ENCODE assay signal across 8 cellular contexts in genomic region chr19:48724796-48725753, GRCh38. TPM values are rescaled to one million over a fixed set of nuclear protein-coding genes. Genes with fewer than 3 reads are reported as not detected.
DNase-seq lines count a peak whose midpoint lies in the region; ATAC-seq and TF ChIP-seq lines count a peak whose summit lies in the region.

No MANE protein-coding gene starts in this region.

- peaks cover 5 to 46% of the 10 kb centered on the region in 2 donors for H3K4me1 ChIP-seq in left lung

- no peak overlapping the region for H3K4me3 Mint-ChIP-seq in chondrocyte (ENCODE audit: unreplicated experiment)
- no peak overlapping the region for H3K4me3 Mint-ChIP-seq in progenitor cell of endocrine pancreas (ENCODE audit: low read depth)

- DNase-seq in DMS 273 treated with DMSO at 0.1 percent for 48 hours (lab: John Stamatoyannopoulos, UW): peak; percentile 41
- peak; percentile 94 for DNase-seq in KBM-7
- peak; percentile 79 for DNase-seq in SIG-M5 (lab: John Stamatoyannopoulos, UW)
- no peak for DNase-seq in chondrocyte (ENCODE audit: low spot score)
- no peak for DNase-seq in left lung
- peak in 6 of 49 donors; percentile 19 to 57 (median 31) for DNase-seq in substantia nigra (lab: John Stamatoyannopoulos, UW)
- DNase-seq in progenitor cell of endocrine pancreas (ENCODE audit: low spot score, unreplicated experiment): no peak

- H3K27me3 ChIP-seq in left lung: no peaks in the 10 kb centered on the region

- H3K9me3 ChIP-seq in left lung: peaks cover 0 to 23% of the 10 kb centered on the region in 2 donors

- H3K27ac Mint-ChIP-seq in chondrocyte (ENCODE audit: unreplicated experiment) (peak overlapping the region; percentile 96), progenitor cell of endocrine pancreas (no peak overlapping the region)

- ATAC-seq in left lung (peak; percentile 10), HG02970 (IDR thresholded peaks at IDR 0.05; ENCODE audit: low FRiP score, unreplicated experiment) (no peak)

- H3K27me3 Mint-ChIP-seq in chondrocyte (ENCODE audit: low read depth) (no peaks in the 10 kb centered on the region), progenitor cell of endocrine pancreas (peaks cover 4% of the 10 kb centered on the region)

- H3K36me3 Mint-ChIP-seq in chondrocyte (ENCODE audit: low read depth) (peaks cover 4% of the 10 kb centered on the region), progenitor cell of endocrine pancreas (ENCODE audit: insufficient read depth) (no peaks in the 10 kb centered on the region)

- in situ Hi-C loops in KBM-7 (cut with MboI; ENCODE audit: low pct_unique_long_range_greater_than_20kb, low sequenced_read_pairs): no loop called here

- H3K4me3 ChIP-seq in left lung: no peak overlapping the region

- H3K27ac ChIP-seq in left lung: peak overlapping the region; percentile 78 to 83
- H3K27ac ChIP-seq in substantia nigra (ENCODE audit: low read depth, low read length, poor library complexity, severe bottlenecking): peak overlapping the region; percentile 63

- peaks cover 6% of the 10 kb centered on the region for H3K9me3 Mint-ChIP-seq in chondrocyte (ENCODE audit: low read depth)
- peaks cover 4% of the 10 kb centered on the region for H3K9me3 Mint-ChIP-seq in progenitor cell of endocrine pancreas (ENCODE audit: low read depth)

- H3K36me3 ChIP-seq in left lung: peaks cover 0 to 8% of the 10 kb centered on the region in 2 donors

- TF ChIP-seq CTCF in chondrocyte (IDR thresholded peaks at IDR 0.05) (no peak), left lung (IDR thresholded peaks at IDR 0.05) (no peak), progenitor cell of endocrine pancreas (IDR thresholded peaks at IDR 0.05; ENCODE audit: unreplicated experiment) (no peak)

- H3K4me1 Mint-ChIP-seq in chondrocyte (ENCODE audit: low read depth): peaks cover 24% of the 10 kb centered on the region
- H3K4me1 Mint-ChIP-seq in progenitor cell of endocrine pancreas (ENCODE audit: low read depth): peaks cover 1% of the 10 kb centered on the region

- intact Hi-C loops in left lung (cut with DNase I): no loop called here

RNA-seq across cellular contexts. Expression of gene MAMSTR, which starts 5.5 kb away (rescaled TPM):
- 1.6 to 2.9 TPM (median 1.7 TPM) in 3 replicates for total RNA-seq in chondrocyte
- total RNA-seq in left lung: 1 to 10 TPM; 1.3 to 1.5 TPM
- 2.0 and 2.1 TPM in 2 replicates for total RNA-seq in progenitor cell of endocrine pancreas

RNA-seq across cellular contexts. Expression of gene RASIP1, which starts 15.3 kb away (rescaled TPM):
- total RNA-seq in chondrocyte (0.31 to 1.00 TPM (median 0.62 TPM) in 3 replicates), left lung (10 to 100 TPM; 15.0 to 25.4 TPM), progenitor cell of endocrine pancreas (1.9 and 2.4 TPM in 2 replicates)

RNA-seq across cellular contexts. Expression of gene IZUMO1, which starts 21.6 kb away (rescaled TPM):
- not detected in 3 replicates for total RNA-seq in chondrocyte
- 1 to 10 TPM in 1 of 2 donors, under 1 TPM in 1; 0.96 to 1.5 TPM for total RNA-seq in left lung
- total RNA-seq in progenitor cell of endocrine pancreas: 0.55 and 1.0 TPM in 2 replicates

RNA-seq across cellular contexts. Expression of gene FUT1, which starts 27.4 kb away (rescaled TPM):
- 0.44 to 0.52 TPM in 2 of 3 replicates, not detected in the other for total RNA-seq in chondrocyte
- total RNA-seq in left lung: 1 to 10 TPM; 6.0 to 8.7 TPM
- total RNA-seq in progenitor cell of endocrine pancreas: 5.4 and 6.9 TPM in 2 replicates

RNA-seq across cellular contexts. Expression of gene FUT2, which starts 29.3 kb away (rescaled TPM):
- total RNA-seq in chondrocyte (not detected in 3 replicates), left lung (1 to 10 TPM; 1.1 to 2.7 TPM), progenitor cell of endocrine pancreas (1.4 and 2.4 TPM in 2 replicates)

Comparison
In these comparisons a context has a peak if more than half of its experiments do, and no peak if none do; other contexts are left out.
1. DNase-seq: peak in DMS 273 treated with DMSO at 0.1 percent for 48 hours (single experiment), KBM-7 (single experiment) and SIG-M5 (single experiment); none in chondrocyte (single experiment), left lung (0 of 2) and progenitor cell of endocrine pancreas (single experiment).